Comparison of ENCODE assay signal across 1 cellular context in genomic region chr18:61893971-61894750, GRCh38.
TF ChIP-seq lines count a peak whose summit lies in the region.

No MANE protein-coding gene starts in this region.

TF ChIP-seq in HEK293, 187 proteins besides CTCF, POLR2A, EP300 and RAD21 (continued from another document):
- TF ChIP-seq ZNF777 (tag by site-specific recombination; IDR thresholded peaks at IDR 0.05; ENCODE audit: borderline replicate concordance), result 0 out of 2 replicates have a peak, but pooled peaks have one; percentile 52
- peak; percentile 67 for TF ChIP-seq ZBTB20 (tag by site-specific recombination; IDR thresholded peaks at IDR 0.05)
- TF ChIP-seq ZBTB26 (tag by site-specific recombination; optimal IDR thresholded peaks at IDR 0.05), result peak; percentile 43
- TF ChIP-seq ZFHX2 (tag by site-specific recombination; conservative IDR thresholded peaks at IDR 0.05), result peak; percentile 83
- no peak for TF ChIP-seq ZNF701 (tag by site-specific recombination; IDR thresholded peaks at IDR 0.05)
- TF ChIP-seq KLF1 (tag by site-specific recombination; IDR thresholded peaks at IDR 0.05), result peak; percentile 32
- TF ChIP-seq ZXDB (tag by site-specific recombination; IDR thresholded peaks at IDR 0.05), result 0 out of 2 replicates have a peak, but pooled peaks have one; percentile 4
- 0 out of 2 replicates have a peak, but pooled peaks have one; percentile 18 for TF ChIP-seq GLIS1 (tag by site-specific recombination; IDR thresholded peaks at IDR 0.05)
- TF ChIP-seq ZBTB11 (tag by site-specific recombination; conservative IDR thresholded peaks at IDR 0.05; ENCODE audit: low read depth), result peak; percentile 80
- no peak for TF ChIP-seq ZNF837 (tag by site-specific recombination; IDR thresholded peaks at IDR 0.05)
- 0 out of 2 replicates have a peak, but pooled peaks have one; percentile 20 for TF ChIP-seq KLF8 (tag by site-specific recombination; IDR thresholded peaks at IDR 0.05)
- no peak for TF ChIP-seq ZNF311 (tag by site-specific recombination; IDR thresholded peaks at IDR 0.05; ENCODE audit: borderline replicate concordance)
- TF ChIP-seq ZNF692 (tag by site-specific recombination; IDR thresholded peaks at IDR 0.05), result 0 out of 2 replicates have a peak, but pooled peaks have one; percentile 21
